In the genomic region with DNA sequence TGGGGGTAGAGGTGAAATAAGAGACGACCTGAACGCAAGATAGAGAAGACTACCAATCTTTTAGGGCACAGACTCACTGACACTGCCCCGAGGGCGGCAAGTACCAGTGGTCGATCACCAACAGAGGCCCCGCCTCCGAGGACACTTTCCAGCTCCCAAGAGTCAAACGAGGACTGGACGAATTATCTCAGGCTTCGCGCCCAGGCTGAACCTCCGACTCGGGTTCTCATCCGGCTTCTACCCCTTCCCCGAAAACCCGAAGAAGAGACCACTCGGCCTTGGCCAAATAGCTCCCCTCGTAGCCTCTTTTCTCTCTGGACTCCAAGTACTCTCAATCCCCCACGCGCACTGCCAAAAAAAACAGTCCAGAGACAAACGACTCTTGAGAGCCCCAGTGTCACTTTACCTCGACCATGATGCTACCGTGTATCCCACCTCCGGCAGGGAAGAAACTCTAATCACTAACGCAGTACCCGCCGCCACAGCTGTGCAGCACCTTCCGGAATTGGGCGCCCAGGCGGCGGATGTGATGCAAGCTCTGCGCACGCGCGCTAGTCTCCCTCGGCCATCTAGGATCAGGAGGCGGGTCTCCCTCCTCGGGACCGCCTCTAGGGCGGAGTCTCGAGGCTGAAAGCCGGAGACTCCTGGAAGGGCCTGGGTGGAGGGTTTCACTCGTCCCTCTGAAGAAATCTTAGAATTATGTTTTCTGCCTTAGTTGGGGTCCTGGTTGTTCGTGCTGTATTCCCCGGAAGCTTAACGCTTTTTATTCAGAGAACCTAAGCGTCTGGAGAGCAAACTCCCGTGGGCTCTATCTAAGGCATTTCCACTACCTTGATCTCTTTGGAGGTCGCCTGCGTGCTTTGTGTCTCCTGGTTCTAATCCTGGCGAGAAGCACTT, we compare ENCODE assay signal across 8 cellular contexts. TPM values are rescaled to one million over a fixed set of nuclear protein-coding genes. Genes with fewer than 3 reads are reported as not detected.
DNase-seq lines count a peak whose midpoint lies in the region; TF ChIP-seq lines count a peak whose summit lies in the region.

A gene (minus strand): TSS at position 507 of the 897 bp plus-strand sequence. CDS start 92 bp downstream, at position 415.

- no peaks in the 10 kb centered on the region for H3K9me3 ChIP-seq in neuron (ENCODE audit: low read length)
- H3K9me3 ChIP-seq in subcutaneous abdominal adipose tissue (ENCODE audit: control insufficient read depth in 5 of 5, low read length in 5 of 5), result no peaks in the 10 kb centered on the region

- peak within 1 kb of the TSS; percentile 83 for H3K4me3 ChIP-seq in HFF-Myc (replicated peaks; ENCODE audit: low read depth, low read length)
- peak within 1 kb of the TSS; percentile 94 for H3K4me3 ChIP-seq in neuron (ENCODE audit: low read length)
- peak within 1 kb of the TSS; percentile 86 to 99 (median 94) for H3K4me3 ChIP-seq in subcutaneous abdominal adipose tissue (ENCODE audit: low read depth in 1 of 5, low read length in 5 of 5)

- peak within 1 kb of the TSS; percentile 86 for H3K27ac ChIP-seq in subcutaneous abdominal adipose tissue (ENCODE audit: low read depth, low read length)

- H3K4me1 ChIP-seq in neuron (ENCODE audit: insufficient read depth, low read length), result peaks cover 16% of the 10 kb centered on the region
- peaks cover 0 to 25% (median 20%) of the 10 kb centered on the region in 5 donors for H3K4me1 ChIP-seq in subcutaneous abdominal adipose tissue (ENCODE audit: control insufficient read depth in 5 of 5, insufficient read depth in 5 of 5, low read length in 5 of 5)

- H3K36me3 Mint-ChIP-seq in activated naive CD4-positive, alpha-beta T cell treated with anti-CD3 and anti-CD28 coated beads for 36 hours (ENCODE audit: low read depth), result peaks cover 12% of the 10 kb centered on the region

- H3K27me3 ChIP-seq in neuron (ENCODE audit: insufficient read depth, low read length), result no peaks in the 10 kb centered on the region
- H3K27me3 ChIP-seq in subcutaneous abdominal adipose tissue (ENCODE audit: control insufficient read depth in 5 of 5, insufficient read depth in 4 of 5, low read length in 5 of 5), result no peaks in the 10 kb centered on the region

- H3K9ac ChIP-seq in subcutaneous abdominal adipose tissue (ENCODE audit: low read length in 5 of 5), result peak within 1 kb of the TSS; percentile 85 to 97 (median 95)

- H3K9me3 Mint-ChIP-seq in activated naive CD4-positive, alpha-beta T cell treated with anti-CD3 and anti-CD28 coated beads for 36 hours, result no peaks in the 10 kb centered on the region

- H3K27ac Mint-ChIP-seq in activated naive CD4-positive, alpha-beta T cell treated with anti-CD3 and anti-CD28 coated beads for 36 hours, result peak within 1 kb of the TSS; percentile 94

- H3K4me3 Mint-ChIP-seq in activated naive CD4-positive, alpha-beta T cell treated with anti-CD3 and anti-CD28 coated beads for 36 hours, result peak within 1 kb of the TSS; percentile 98

- no peaks in the 10 kb centered on the region for H3K27me3 Mint-ChIP-seq in activated naive CD4-positive, alpha-beta T cell treated with anti-CD3 and anti-CD28 coated beads for 36 hours (ENCODE audit: low read depth)

- peak within 1 kb of the TSS; percentile 89 for H2AFZ ChIP-seq in neuron (ENCODE audit: low read depth, low read length)

- peaks cover 29% of the 10 kb centered on the region for H3K36me3 ChIP-seq in neuron (ENCODE audit: insufficient read depth, low read length)
- H3K36me3 ChIP-seq in subcutaneous abdominal adipose tissue (ENCODE audit: control insufficient read depth in 5 of 5, insufficient read depth in 5 of 5, low read length in 5 of 5), result peaks cover 15 to 28% (median 23%) of the 10 kb centered on the region in 5 donors

- DNase-seq in GM04503 (ENCODE audit: low read depth), result peak; percentile 58
- DNase-seq in HFF-Myc (ENCODE audit: extremely low read depth, low read depth), result peak; percentile 82
- DNase-seq in NAMALWA (ENCODE audit: low spot score), result peak; percentile 97
- DNase-seq in SK-N-DZ (ENCODE audit: low spot score), result peak; percentile 92
- peak; percentile 97 for DNase-seq in activated naive CD4-positive, alpha-beta T cell treated with anti-CD3 and anti-CD28 coated beads for 36 hours
- DNase-seq in foreskin melanocyte, result peak; percentile 89

- H3K4me1 Mint-ChIP-seq in activated naive CD4-positive, alpha-beta T cell treated with anti-CD3 and anti-CD28 coated beads for 36 hours (ENCODE audit: low read depth), result peaks cover 18% of the 10 kb centered on the region

- no peak for TF ChIP-seq CTCF in HFF-Myc (IDR thresholded peaks at IDR 0.05; ENCODE audit: low read depth, low read length, missing control alignments)

- intact Hi-C loops in activated naive CD4-positive, alpha-beta T cell treated with anti-CD3 and anti-CD28 coated beads for 36 hours (cut with micrococcal nuclease), result loop anchor here (1.0 to 5.0 kb wide), 6 partner anchors 193 to 1403 kb away; a partner anchor contains a TSS

- CTCF ChIA-PET in activated naive CD4-positive, alpha-beta T cell treated with anti-CD3 and anti-CD28 coated beads for 36 hours (lab: Charles Lee), result interaction anchor here (1.1 to 7.0 kb wide), 7 partner anchors 9 to 229 kb away, joined by 3 to 190 read pairs (median 3); no protein-coding TSS in a partner anchor

RNA-seq across cellular contexts. Expression of the gene that starts here (rescaled TPM):
- polyA plus RNA-seq in SK-N-DZ (2014; cell fraction: cytosol; rRNA removed), result 41.2 and 47.3 TPM in 2 replicates
- polyA plus RNA-seq in SK-N-DZ (2014; cell fraction: nucleus; rRNA removed), result 80.0 and 83.0 TPM in 2 replicates
- 100 to 1,000 TPM; 113 to 116 TPM for total RNA-seq in activated naive CD4-positive, alpha-beta T cell treated with anti-CD3 and anti-CD28 coated beads for 36 hours

Comparison
In these comparisons a context has a peak if more than half of its experiments do, and no peak if none do; other contexts are left out.
1. Peak in every context shown above with its lines: DNase-seq, H3K4me3 ChIP-seq and H3K27ac ChIP-seq.